Comparison of ENCODE assay signal across 5 cellular contexts in the genomic region with DNA sequence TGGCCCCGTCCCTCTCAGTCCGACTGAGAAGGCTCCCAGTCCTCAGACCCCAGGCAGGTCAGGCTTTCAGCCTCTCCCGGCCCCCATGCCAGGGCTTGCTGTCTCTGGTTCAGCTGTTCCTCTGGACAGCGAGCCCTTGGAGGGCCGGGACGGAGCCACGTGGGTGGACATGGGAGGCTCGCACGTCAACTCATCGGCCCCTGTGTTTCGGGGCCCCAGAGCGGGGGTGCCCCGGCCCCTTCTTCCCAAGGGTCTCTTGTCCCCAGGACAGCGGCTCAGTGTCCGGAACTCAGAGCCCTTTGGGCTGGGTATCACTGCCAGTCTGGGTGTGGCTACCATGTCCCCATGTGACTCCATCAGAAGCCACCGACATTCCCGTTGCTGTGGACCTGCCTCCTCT. TPM values are rescaled to one million over a fixed set of nuclear protein-coding genes. Genes with fewer than 3 reads are reported as not detected.
"Had no signal": no experiment of that assay in that cellular context is flagged by ENCODE, and none has a peak within 500 bp of the region (broad histone marks: within the 10 kb centered on the region; RNA-seq: fewer than 3 reads in every experiment).

No MANE protein-coding gene starts in this region.

RNA-seq across cellular contexts. Expression of gene OXCT2, which starts 6.7 kb away (rescaled TPM):
- total RNA-seq: osteocyte, progenitor cell of endocrine pancreas, smooth muscle cell had no signal
- polyA plus RNA-seq: naive thymus-derived CD4-positive, alpha-beta T cell; neural cell; smooth muscle cell had no signal

RNA-seq across cellular contexts. Expression of gene BMP8B, which starts 10.8 kb away (rescaled TPM):
- total RNA-seq: smooth muscle cell had no signal
